In genomic region chrX:134530845-134531244, GRCh38 we compare ENCODE assay signal across 3 cellular contexts.
"Had no signal": no experiment of that assay in that cellular context is flagged by ENCODE, and none has a peak within 500 bp of the region (broad histone marks: within the 10 kb centered on the region; RNA-seq: fewer than 3 reads in every experiment).

No MANE protein-coding gene starts in this region.

- DNase-seq: GDM1, GF-D8 had no signal

- ATAC-seq: GM12878 had no signal
